10 cellular contexts compared by ENCODE assay signal in the genomic region with DNA sequence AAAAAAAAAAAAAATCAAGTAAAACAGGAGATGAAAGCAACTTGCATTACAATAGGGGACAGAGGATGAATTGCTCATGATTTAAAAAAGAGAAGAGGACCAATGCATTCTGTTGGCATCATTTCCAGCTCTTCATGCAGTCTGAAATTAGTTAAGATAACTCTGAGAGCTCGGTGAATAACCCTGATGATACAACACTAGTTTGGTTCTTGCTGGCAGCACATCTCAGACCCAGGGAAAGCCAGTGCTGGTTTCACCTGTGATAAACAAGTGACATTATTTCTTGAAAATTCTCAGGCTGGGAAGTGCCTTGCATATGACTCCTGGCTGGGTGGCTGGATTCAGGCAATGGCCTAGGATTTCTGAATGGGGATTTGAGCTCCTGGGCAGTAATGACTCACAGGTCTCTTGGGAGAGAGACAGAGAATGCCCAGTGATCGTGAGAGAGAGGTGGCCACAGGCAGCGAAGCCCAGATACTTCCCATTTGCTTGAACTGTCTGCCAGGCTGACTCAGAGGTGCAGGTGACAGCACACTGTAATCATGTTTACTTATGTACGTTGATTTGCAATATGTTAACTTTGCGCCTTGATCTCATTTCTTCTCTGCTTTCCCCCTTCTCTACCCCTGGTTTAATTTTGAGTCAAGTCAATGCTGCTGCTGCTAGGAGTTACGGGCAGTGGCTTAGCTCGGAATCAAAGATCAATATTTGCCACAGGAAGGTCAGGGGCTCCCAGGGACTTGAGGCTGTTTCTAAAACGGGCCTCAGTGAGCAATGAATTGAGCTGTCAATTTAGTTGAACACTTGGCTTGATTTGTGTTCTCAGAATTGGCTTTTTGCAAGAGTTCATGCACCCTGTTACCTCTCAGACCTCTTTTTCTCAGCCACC. TPM values are rescaled to one million over a fixed set of nuclear protein-coding genes. Genes with fewer than 3 reads are reported as not detected.
A peak's percentile ranks its signal among the peaks of the same experiment; 100 is the strongest.
DNase-seq lines count a peak whose midpoint lies in the region; ATAC-seq and TF ChIP-seq lines count a peak whose summit lies in the region.
"Had no signal": no experiment of that assay in that cellular context is flagged by ENCODE, and none has a peak within 500 bp of the region (broad histone marks: within the 10 kb centered on the region; RNA-seq: fewer than 3 reads in every experiment).

No MANE protein-coding gene starts in this region.

- no peak overlapping the region for H2AFZ ChIP-seq in OCI-LY3 (ENCODE audit: low read depth, low read length)

- H3K4me2 ChIP-seq in OCI-LY3 (ENCODE audit: low read length) = peak overlapping the region; percentile 97

- H3K36me3 ChIP-seq in left ventricle myocardium inferior (no peaks in the 10 kb centered on the region), OCI-LY3 (replicated peaks; ENCODE audit: low read depth, low read length) (peaks cover 6% of the 10 kb centered on the region), upper lobe of right lung (no peaks in the 10 kb centered on the region)
- H3K36me3 ChIP-seq: lower lobe of right lung had no signal

- H3K27ac ChIP-seq in left ventricle myocardium inferior (replicated peaks) (no peak overlapping the region), OCI-LY3 (ENCODE audit: low read length) (peak overlapping the region; percentile 98), upper lobe of right lung (no peak overlapping the region)
- H3K27ac ChIP-seq: lower lobe of right lung had no signal

- H3K36me3 Mint-ChIP-seq in T-helper 17 cell (ENCODE audit: low read depth) = no peaks in the 10 kb centered on the region

- H3K4me1 ChIP-seq in left ventricle myocardium inferior (peaks cover 19% of the 10 kb centered on the region), OCI-LY3 (ENCODE audit: low read length) (peaks cover 64% of the 10 kb centered on the region), upper lobe of right lung (peaks cover 18% of the 10 kb centered on the region)

- ATAC-seq in Right ventricle myocardium superior (ENCODE audit: poor library complexity) = peak; percentile 32
- ATAC-seq in upper lobe of right lung = peak; percentile 32
- ATAC-seq in T-helper 17 cell = no peak

- intact Hi-C loops in Right ventricle myocardium superior (cut with DNase I) = no loop called here
- intact Hi-C loops in left ventricle myocardium inferior (cut with micrococcal nuclease) = no loop called here
- intact Hi-C loops in upper lobe of right lung (cut with DNase I) = no loop called here

- no peak for DNase-seq in Right ventricle myocardium superior
- no peak for DNase-seq in left ventricle myocardium inferior
- peak; percentile 44 for DNase-seq in fibroblast of peridontal ligament (ENCODE audit: extremely low read depth)
- no peak for DNase-seq in upper lobe of right lung
- DNase-seq in GM10248 (ENCODE audit: extremely low spot score) = no peak
- no peak for DNase-seq in NCI-H1048 (lab: John Stamatoyannopoulos, UW)
- no peak for DNase-seq in T-helper 17 cell
- DNase-seq: lower lobe of right lung, NCI-H1105 treated with DMSO at 0.1 percent for 48 hours had no signal

- H3K4me3 Mint-ChIP-seq in T-helper 17 cell = no peak overlapping the region

- H3K79me2 ChIP-seq in OCI-LY3 (ENCODE audit: low read length) = no peaks in the 10 kb centered on the region

- no peak for TF ChIP-seq CTCF in left ventricle myocardium inferior (IDR thresholded peaks at IDR 0.05; ENCODE audit: borderline replicate concordance)
- TF ChIP-seq CTCF in OCI-LY3 (IDR thresholded peaks at IDR 0.05; ENCODE audit: low read depth, low read length) = no peak
- no peak for TF ChIP-seq CTCF in upper lobe of right lung (IDR thresholded peaks at IDR 0.05)
- no peak for TF ChIP-seq CTCF in GM10248 (IDR thresholded peaks at IDR 0.05; ENCODE audit: control extremely low read depth, extremely low read depth, low read depth, missing control alignments)

- H4K20me1 ChIP-seq in OCI-LY3 (ENCODE audit: insufficient read depth, low read length) = no peaks in the 10 kb centered on the region

- H3K27me3 ChIP-seq in left ventricle myocardium inferior (ENCODE audit: low read depth) (no peaks in the 10 kb centered on the region), OCI-LY3 (ENCODE audit: low read depth, low read length) (no peaks in the 10 kb centered on the region), upper lobe of right lung (no peaks in the 10 kb centered on the region)

- no peaks in the 10 kb centered on the region for H3K9me3 ChIP-seq in left ventricle myocardium inferior (replicated peaks)
- no peaks in the 10 kb centered on the region for H3K9me3 ChIP-seq in OCI-LY3 (ENCODE audit: insufficient read depth, low read length)
- H3K9me3 ChIP-seq in upper lobe of right lung = no peaks in the 10 kb centered on the region
- H3K9me3 ChIP-seq in T-helper 17 cell (ENCODE audit: control insufficient read depth, low read length, poor library complexity, severe bottlenecking) = no peaks in the 10 kb centered on the region
- H3K9me3 ChIP-seq: lower lobe of right lung had no signal

- peak overlapping the region; percentile 90 for H3K9ac ChIP-seq in OCI-LY3 (ENCODE audit: low read length)

- CTCF ChIA-PET in GM10248 (lab: Yijun Ruan, JAX) = interaction anchor here (1.0 to 2.4 kb wide), 5 partner anchors 11 to 115 kb away, joined by 3 to 6 read pairs (median 5); no protein-coding TSS in a partner anchor

- H3K4me3 ChIP-seq in left ventricle myocardium inferior (no peak overlapping the region), OCI-LY3 (ENCODE audit: low read length) (peak overlapping the region; percentile 69), upper lobe of right lung (no peak overlapping the region)
- H3K4me3 ChIP-seq: lower lobe of right lung had no signal

- H3K27ac Mint-ChIP-seq in T-helper 17 cell = no peak overlapping the region

- H3K27me3 Mint-ChIP-seq in T-helper 17 cell = no peaks in the 10 kb centered on the region

- POLR2A ChIA-PET in GM10248 (lab: Yijun Ruan, JAX) = no interaction called here

- H3K4me1 Mint-ChIP-seq in T-helper 17 cell = peaks cover 36% of the 10 kb centered on the region

RNA-seq across cellular contexts. Expression of gene ARSG, which starts 27.1 kb away (rescaled TPM):
- total RNA-seq in Right ventricle myocardium superior = 3.1 TPM
- total RNA-seq in left ventricle myocardium inferior = 3.7 TPM
- 4.8 TPM for total RNA-seq in upper lobe of right lung
- 10 to 100 TPM; 17.2 to 22.4 TPM for total RNA-seq in T-helper 17 cell

RNA-seq across cellular contexts. Expression of gene SLC16A6, which starts 27.4 kb away (rescaled TPM):
- total RNA-seq in Right ventricle myocardium superior (0.16 TPM), left ventricle myocardium inferior (0.08 TPM), upper lobe of right lung (7.5 TPM), T-helper 17 cell (1 to 10 TPM; 6.4 to 9.8 TPM)
